14 cellular contexts compared by ENCODE assay signal in the genomic region with DNA sequence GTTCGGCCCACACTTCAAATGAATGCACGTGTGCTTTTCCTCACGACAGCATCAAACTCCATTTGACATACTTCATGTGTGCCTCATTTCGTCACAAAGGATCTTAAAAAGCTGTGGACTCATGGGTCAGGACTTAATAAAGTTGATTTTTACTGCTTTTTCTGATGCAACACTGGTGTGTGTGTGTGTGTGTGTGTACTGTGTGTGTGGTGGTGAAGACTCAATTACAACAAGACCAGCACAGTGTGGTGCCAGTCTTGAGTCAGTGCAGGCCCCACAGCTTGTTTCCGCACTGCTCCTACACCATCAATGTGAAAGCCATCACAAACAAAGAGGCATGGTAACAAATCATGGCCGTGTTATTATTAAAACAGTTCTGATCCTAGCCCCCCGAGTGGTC.
"Had no signal": no experiment of that assay in that cellular context is flagged by ENCODE, and none has a peak within 500 bp of the region (broad histone marks: within the 10 kb centered on the region; RNA-seq: fewer than 3 reads in every experiment).

No MANE protein-coding gene starts in this region.

- H3K9me3 Mint-ChIP-seq: activated naive CD4-positive, alpha-beta T cell treated with anti-CD3 and anti-CD28 coated beads, Interleukin-2, amount 10 ng/mL, durations not matched to agents 7 days and 5 days had no signal

- DNase-seq: activated naive CD4-positive, alpha-beta T cell treated with anti-CD3 and anti-CD28 coated beads, Interleukin-2, amount 10 ng/mL, durations not matched to agents 7 days and 5 days; activated T-cell treated with anti-CD3 and anti-CD28 coated beads for 4 hours; central memory CD4-positive, alpha-beta T cell; effector memory CD4-positive, alpha-beta T cell; heart right ventricle; left colon; lower lobe of right lung; midbrain; stimulated activated CD4-positive, alpha-beta T cell treated with anti-CD3 and anti-CD28 coated beads, Interleukin-2, amount 100 ng/mL, for 48 hours; stimulated activated naive B cell treated with anti-CD40 and anti-IgM and Interleukin-4, amounts not matched to agents 10 μg/mL and 1 μg/mL and 100 μg/mL, for 72 hours; T-helper 2 cell; uterus had no signal

- ATAC-seq: heart right ventricle; left colon; lower lobe of right lung; stimulated activated naive B cell treated with anti-CD40 and anti-IgM and Interleukin-4, amounts not matched to agents 10 μg/mL and 1 μg/mL and 100 μg/mL, for 72 hours had no signal

- H3K9me3 ChIP-seq: heart right ventricle, lower lobe of right lung, neutrophil, tibial nerve, uterus had no signal

- H3K36me3 ChIP-seq: heart right ventricle, neutrophil, uterus had no signal

- H3K27me3 ChIP-seq: heart right ventricle, neutrophil, tibial nerve, uterus had no signal

- H3K27ac ChIP-seq: heart right ventricle, lower lobe of right lung, neutrophil, tibial nerve, uterus had no signal

- H3K27ac Mint-ChIP-seq: activated naive CD4-positive, alpha-beta T cell treated with anti-CD3 and anti-CD28 coated beads, Interleukin-2, amount 10 ng/mL, durations not matched to agents 7 days and 5 days; stimulated activated naive B cell treated with anti-CD40 and anti-IgM and Interleukin-4, amounts not matched to agents 10 μg/mL and 1 μg/mL and 100 μg/mL, for 72 hours had no signal

- H3K4me3 Mint-ChIP-seq: activated naive CD4-positive, alpha-beta T cell treated with anti-CD3 and anti-CD28 coated beads, Interleukin-2, amount 10 ng/mL, durations not matched to agents 7 days and 5 days; stimulated activated naive B cell treated with anti-CD40 and anti-IgM and Interleukin-4, amounts not matched to agents 10 μg/mL and 1 μg/mL and 100 μg/mL, for 72 hours had no signal

- H3K27me3 Mint-ChIP-seq: activated naive CD4-positive, alpha-beta T cell treated with anti-CD3 and anti-CD28 coated beads, Interleukin-2, amount 10 ng/mL, durations not matched to agents 7 days and 5 days; stimulated activated naive B cell treated with anti-CD40 and anti-IgM and Interleukin-4, amounts not matched to agents 10 μg/mL and 1 μg/mL and 100 μg/mL, for 72 hours had no signal

- H3K4me3 ChIP-seq: heart right ventricle, lower lobe of right lung, tibial nerve, uterus had no signal
